13 cellular contexts compared by ENCODE assay signal in the genomic region with DNA sequence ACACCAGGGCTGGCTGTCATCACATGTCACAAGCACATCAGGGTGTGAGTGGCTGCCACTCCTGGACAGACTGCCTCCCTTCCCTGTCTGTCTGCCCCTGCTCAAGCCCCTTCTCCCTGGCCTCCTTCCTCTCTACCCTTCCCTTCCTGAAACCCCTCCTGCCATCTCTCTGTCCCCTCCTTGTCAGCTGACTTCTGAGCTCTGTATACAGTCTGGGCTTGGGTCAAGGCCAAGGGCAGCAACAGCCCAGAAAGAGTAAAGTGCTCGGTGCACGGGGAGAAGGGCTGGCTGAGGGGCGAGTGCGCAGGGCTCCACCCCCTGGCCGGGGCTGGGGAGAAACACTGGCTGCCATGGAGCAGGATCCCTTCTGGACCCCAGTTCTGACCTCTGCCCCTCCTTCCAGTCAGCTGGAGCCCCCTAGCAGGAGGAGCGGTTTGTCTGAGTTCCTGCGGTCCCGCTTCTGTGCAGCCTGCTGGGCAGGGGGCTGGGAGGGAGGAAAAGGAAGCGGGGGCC. TPM values are rescaled to one million over a fixed set of nuclear protein-coding genes. Genes with fewer than 3 reads are reported as not detected.
DNase-seq lines count a peak whose midpoint lies in the region; ATAC-seq and TF ChIP-seq lines count a peak whose summit lies in the region.
"Had no signal": no experiment of that assay in that cellular context is flagged by ENCODE, and none has a peak within 500 bp of the region (broad histone marks: within the 10 kb centered on the region; RNA-seq: fewer than 3 reads in every experiment).

No MANE protein-coding gene starts in this region.

- H3K4me3 Mint-ChIP-seq in activated naive CD4-positive, alpha-beta T cell treated with anti-CD3 and anti-CD28 coated beads, Interleukin-2, amount 50 U/mL, for 24 hours = peak overlapping the region; percentile 44
- H3K4me3 Mint-ChIP-seq in endothelial cell (ENCODE audit: unreplicated experiment) = peak overlapping the region; percentile 83
- peak overlapping the region; percentile 36 for H3K4me3 Mint-ChIP-seq in stimulated activated memory B cell treated with anti-CD40 and anti-IgM and Interleukin-4, amounts not matched to agents 10 μg/mL and 1 μg/mL and 100 μg/mL, for 72 hours

- intact Hi-C loops in esophagus muscularis mucosa (cut with DNase I) = loop anchor here (5.0 kb wide), 1 partner anchor 40 kb away; no protein-coding TSS in a partner anchor

- H3K4me3 ChIP-seq in NT2/D1 (ENCODE audit: insufficient read length, low read depth) (no peak overlapping the region), esophagus muscularis mucosa (no peak overlapping the region)
- H3K4me3 ChIP-seq: PC-9, vagina had no signal

- no peak overlapping the region for H3K27ac ChIP-seq in esophagus muscularis mucosa (replicated peaks in 1 of 4)
- H3K27ac ChIP-seq: PC-9, vagina had no signal

- peaks cover 40% of the 10 kb centered on the region for H3K4me1 Mint-ChIP-seq in activated naive CD4-positive, alpha-beta T cell treated with anti-CD3 and anti-CD28 coated beads, Interleukin-2, amount 50 U/mL, for 24 hours
- peaks cover 25% of the 10 kb centered on the region for H3K4me1 Mint-ChIP-seq in endothelial cell (ENCODE audit: unreplicated experiment)
- peaks cover 46% of the 10 kb centered on the region for H3K4me1 Mint-ChIP-seq in stimulated activated memory B cell treated with anti-CD40 and anti-IgM and Interleukin-4, amounts not matched to agents 10 μg/mL and 1 μg/mL and 100 μg/mL, for 72 hours

- no peak for TF ChIP-seq EP300 in esophagus muscularis mucosa (IDR thresholded peaks at IDR 0.05)

- H3K27me3 ChIP-seq in NT2/D1 (ENCODE audit: insufficient read depth, insufficient read length) = peaks cover 65% of the 10 kb centered on the region
- H3K27me3 ChIP-seq in esophagus muscularis mucosa = peaks cover 0 to 47% (median 16%) of the 10 kb centered on the region in 4 donors
- H3K27me3 ChIP-seq: vagina had no signal

- TF ChIP-seq POLR2A in esophagus muscularis mucosa (IDR thresholded peaks at IDR 0.05; ENCODE audit: low read depth) = no peak

- no peak for DNase-seq in activated naive CD4-positive, alpha-beta T cell treated with anti-CD3 and anti-CD28 coated beads, Interleukin-2, amount 50 U/mL, for 72 hours (ENCODE audit: low spot score in 2 of 2)
- DNase-seq in NT2/D1 (ENCODE audit: low read depth, low spot score) (no peak), endothelial cell (ENCODE audit: low spot score) (no peak), esophagus muscularis mucosa (ENCODE audit: extremely low spot score) (no peak), GM13976 (ENCODE audit: low spot score) (no peak)
- DNase-seq in activated CD4-positive, alpha-beta T cell treated with anti-CD3 and anti-CD28 coated beads for 48 hours = no peak
- DNase-seq: NCI-H2029 treated with DMSO at 0.1 percent for 48 hours, PC-9, T1000 had no signal

- no peak overlapping the region for H3K27ac Mint-ChIP-seq in activated naive CD4-positive, alpha-beta T cell treated with anti-CD3 and anti-CD28 coated beads, Interleukin-2, amount 50 U/mL, for 24 hours
- no peak overlapping the region for H3K27ac Mint-ChIP-seq in activated naive CD4-positive, alpha-beta T cell treated with anti-CD3 and anti-CD28 coated beads, Interleukin-2, amount 50 U/mL, for 72 hours
- H3K27ac Mint-ChIP-seq in endothelial cell (ENCODE audit: unreplicated experiment) = no peak overlapping the region
- H3K27ac Mint-ChIP-seq in stimulated activated memory B cell treated with anti-CD40 and anti-IgM and Interleukin-4, amounts not matched to agents 10 μg/mL and 1 μg/mL and 100 μg/mL, for 72 hours = peak overlapping the region; percentile 20

- H3K9me3 Mint-ChIP-seq in activated naive CD4-positive, alpha-beta T cell treated with anti-CD3 and anti-CD28 coated beads, Interleukin-2, amount 50 U/mL, for 24 hours = no peaks in the 10 kb centered on the region
- H3K9me3 Mint-ChIP-seq in activated naive CD4-positive, alpha-beta T cell treated with anti-CD3 and anti-CD28 coated beads, Interleukin-2, amount 50 U/mL, for 72 hours = no peaks in the 10 kb centered on the region
- no peaks in the 10 kb centered on the region for H3K9me3 Mint-ChIP-seq in endothelial cell (ENCODE audit: unreplicated experiment)
- H3K9me3 Mint-ChIP-seq in stimulated activated memory B cell treated with anti-CD40 and anti-IgM and Interleukin-4, amounts not matched to agents 10 μg/mL and 1 μg/mL and 100 μg/mL, for 72 hours = peaks cover 3% of the 10 kb centered on the region

- WGBS in esophagus muscularis mucosa = 33% methylated on average over 4 of the region's 9 CpGs

- H3K4me1 ChIP-seq in NT2/D1 (ENCODE audit: insufficient read depth, insufficient read length) = peaks cover 33% of the 10 kb centered on the region
- H3K4me1 ChIP-seq in esophagus muscularis mucosa = peaks cover 36 to 54% (median 49%) of the 10 kb centered on the region in 4 donors

- peaks cover 5% of the 10 kb centered on the region for H3K36me3 ChIP-seq in NT2/D1 (ENCODE audit: insufficient read depth, insufficient read length, low read length)
- no peaks in the 10 kb centered on the region for H3K36me3 ChIP-seq in esophagus muscularis mucosa
- H3K36me3 ChIP-seq: vagina had no signal

- no peak for ATAC-seq in activated naive CD4-positive, alpha-beta T cell treated with anti-CD3 and anti-CD28 coated beads, Interleukin-2, amount 50 U/mL, for 72 hours
- no peak for ATAC-seq in stimulated activated memory B cell treated with anti-CD40 and anti-IgM and Interleukin-4, amounts not matched to agents 10 μg/mL and 1 μg/mL and 100 μg/mL, for 72 hours

- H3K9ac ChIP-seq in NT2/D1 (ENCODE audit: insufficient read length, low read depth) = peak overlapping the region; percentile 17

- H3K27me3 Mint-ChIP-seq in activated naive CD4-positive, alpha-beta T cell treated with anti-CD3 and anti-CD28 coated beads, Interleukin-2, amount 50 U/mL, for 24 hours = peaks cover 2% of the 10 kb centered on the region
- H3K27me3 Mint-ChIP-seq in endothelial cell (ENCODE audit: unreplicated experiment) = peaks cover 15% of the 10 kb centered on the region
- H3K27me3 Mint-ChIP-seq in stimulated activated memory B cell treated with anti-CD40 and anti-IgM and Interleukin-4, amounts not matched to agents 10 μg/mL and 1 μg/mL and 100 μg/mL, for 72 hours = peaks cover 10% of the 10 kb centered on the region

- H3K9me3 ChIP-seq in NT2/D1 (ENCODE audit: insufficient read depth, low read length) = no peaks in the 10 kb centered on the region; the same call in 1 of the 2 replicates
- no peaks in the 10 kb centered on the region for H3K9me3 ChIP-seq in esophagus muscularis mucosa
- H3K9me3 ChIP-seq: vagina had no signal

- no peaks in the 10 kb centered on the region for H3K36me3 Mint-ChIP-seq in activated naive CD4-positive, alpha-beta T cell treated with anti-CD3 and anti-CD28 coated beads, Interleukin-2, amount 50 U/mL, for 24 hours
- peaks cover 5 to 7% of the 10 kb centered on the region in 2 donors for H3K36me3 Mint-ChIP-seq in activated naive CD4-positive, alpha-beta T cell treated with anti-CD3 and anti-CD28 coated beads, Interleukin-2, amount 50 U/mL, for 72 hours
- H3K36me3 Mint-ChIP-seq in endothelial cell (ENCODE audit: low read depth, unreplicated experiment) = peaks cover 8% of the 10 kb centered on the region
- no peaks in the 10 kb centered on the region for H3K36me3 Mint-ChIP-seq in stimulated activated memory B cell treated with anti-CD40 and anti-IgM and Interleukin-4, amounts not matched to agents 10 μg/mL and 1 μg/mL and 100 μg/mL, for 72 hours

- in situ Hi-C loops in GM13976 (cut with MboI; ENCODE audit: low sequenced_read_pairs, unreplicated experiment) = no loop called here

- TF ChIP-seq CTCF in endothelial cell (IDR thresholded peaks at IDR 0.05; ENCODE audit: unreplicated experiment) (no peak), esophagus muscularis mucosa (IDR thresholded peaks at IDR 0.05) (no peak), GM13976 (IDR thresholded peaks at IDR 0.05; ENCODE audit: borderline replicate concordance, control extremely low read depth, extremely low read depth, insufficient read depth, missing control alignments) (no peak)

RNA-seq across cellular contexts. Expression of a gene that starts 2.0 kb away (rescaled TPM):
- total RNA-seq in activated naive CD4-positive, alpha-beta T cell treated with anti-CD3 and anti-CD28 coated beads, Interleukin-2, amount 50 U/mL, for 72 hours = not detected
- not detected for total RNA-seq in endothelial cell (ENCODE audit: unreplicated experiment)
- not detected for total RNA-seq in esophagus muscularis mucosa
- total RNA-seq: cardiac septum, PC-9, vagina had no signal

RNA-seq across cellular contexts. Expression of a gene that starts 2.3 kb away (rescaled TPM):
- 1 to 10 TPM in 1 of 2 donors, under 1 TPM in 1; 0.32 to 1.2 TPM for total RNA-seq in activated naive CD4-positive, alpha-beta T cell treated with anti-CD3 and anti-CD28 coated beads, Interleukin-2, amount 50 U/mL, for 72 hours
- total RNA-seq in endothelial cell (ENCODE audit: unreplicated experiment) (10.2 TPM), esophagus muscularis mucosa (1 to 10 TPM in 1 of 4 donors, under 1 TPM in 3; 0.42 to 1.4 (median 0.87) TPM)

RNA-seq across cellular contexts. Expression of a gene that starts 2.9 kb away (rescaled TPM):
- total RNA-seq in activated naive CD4-positive, alpha-beta T cell treated with anti-CD3 and anti-CD28 coated beads, Interleukin-2, amount 50 U/mL, for 72 hours = 10 to 100 TPM; 21.5 to 47.8 TPM
- total RNA-seq in endothelial cell (ENCODE audit: unreplicated experiment) = 26.2 TPM
- 10 to 100 TPM; 11.4 to 17.7 (median 12.7) TPM for total RNA-seq in esophagus muscularis mucosa

RNA-seq across cellular contexts. Expression of a gene that starts 19.2 kb away (rescaled TPM):
- total RNA-seq in activated naive CD4-positive, alpha-beta T cell treated with anti-CD3 and anti-CD28 coated beads, Interleukin-2, amount 50 U/mL, for 72 hours = 10 to 100 TPM; 21.9 to 79.3 TPM
- 123 TPM for total RNA-seq in endothelial cell (ENCODE audit: unreplicated experiment)
- 10 to 100 TPM; 22.8 to 59.0 (median 43.6) TPM for total RNA-seq in esophagus muscularis mucosa

RNA-seq across cellular contexts. Expression of a gene that starts 25.2 kb away (rescaled TPM):
- not detected for total RNA-seq in activated naive CD4-positive, alpha-beta T cell treated with anti-CD3 and anti-CD28 coated beads, Interleukin-2, amount 50 U/mL, for 72 hours
- total RNA-seq in endothelial cell (ENCODE audit: unreplicated experiment) (not detected), esophagus muscularis mucosa (not detected)
- total RNA-seq: cardiac septum, PC-9, vagina had no signal
